Comparison of ENCODE assay signal across 8 cellular contexts in the genomic region with DNA sequence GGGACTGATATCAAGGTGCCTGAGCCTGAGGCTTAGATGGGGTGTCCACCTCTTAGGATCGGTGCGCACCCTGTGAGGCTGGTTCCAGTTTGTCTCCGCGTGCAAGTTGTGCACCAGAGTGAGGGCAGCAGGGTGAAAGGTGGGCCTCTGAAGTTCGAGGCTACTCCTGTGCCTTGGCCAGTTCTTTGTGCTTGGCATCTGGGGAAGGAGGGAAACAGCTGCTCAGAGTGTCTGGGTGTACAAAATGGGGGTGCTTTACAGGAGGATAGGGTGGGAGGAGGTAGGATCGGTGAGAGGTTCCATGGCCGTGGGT. TPM values are rescaled to one million over a fixed set of nuclear protein-coding genes. Genes with fewer than 3 reads are reported as not detected.
DNase-seq lines count a peak whose midpoint lies in the region; ATAC-seq and TF ChIP-seq lines count a peak whose summit lies in the region.

No MANE protein-coding gene starts in this region.

- TF ChIP-seq POLR2A in Peyer's patch (IDR thresholded peaks at IDR 0.05) (no peak), esophagus squamous epithelium (IDR thresholded peaks at IDR 0.05) (no peak)

- intact Hi-C loops in esophagus squamous epithelium (cut with DNase I), result no loop called here

- no peaks in the 10 kb centered on the region for H3K9me3 Mint-ChIP-seq in progenitor cell of endocrine pancreas (ENCODE audit: low read depth)

- H3K36me3 ChIP-seq in GM06990 (ENCODE audit: control insufficient read depth, insufficient read depth, low read length) (no peaks in the 10 kb centered on the region), Peyer's patch (no peaks in the 10 kb centered on the region), esophagus squamous epithelium (peaks cover 0 to 18% (median 0%) of the 10 kb centered on the region in 3 donors)

- WGBS in esophagus squamous epithelium, 2 donors, result 39 to 70% methylated on average over 2 to 5 of the region's 7 CpGs

- peak overlapping the region in 1 of 4 donors; percentile 91 for H3K27ac ChIP-seq in Peyer's patch
- peak overlapping the region; percentile 86 to 90 (median 88) for H3K27ac ChIP-seq in esophagus squamous epithelium

- TF ChIP-seq CTCF in GM06990 (IDR thresholded peaks at IDR 0.05; ENCODE audit: insufficient read depth, low read length, poor library complexity, severe bottlenecking) (no peak), Peyer's patch (IDR thresholded peaks at IDR 0.05) (no peak), esophagus squamous epithelium (IDR thresholded peaks at IDR 0.05) (no peak), progenitor cell of endocrine pancreas (IDR thresholded peaks at IDR 0.05; ENCODE audit: unreplicated experiment) (no peak)

- DNase-seq in GM06990 (ENCODE audit: extremely low read depth, insufficient read length), result no peak
- no peak for DNase-seq in Peyer's patch
- no peak for DNase-seq in esophagus squamous epithelium (lab: John Stamatoyannopoulos, UW)
- no peak for DNase-seq in progenitor cell of endocrine pancreas (ENCODE audit: low spot score, unreplicated experiment)
- no peak for DNase-seq in stimulated activated CD4-positive, alpha-beta T cell treated with anti-CD3 and anti-CD28 coated beads, Interleukin-4, amount 100 ng/mL, for 1 hour
- no peak for DNase-seq in HuH-7 (ENCODE audit: low spot score)

- peak overlapping the region; percentile 91 for H3K4me3 Mint-ChIP-seq in progenitor cell of endocrine pancreas (ENCODE audit: low read depth)

- peaks cover 10% of the 10 kb centered on the region for H3K4me1 Mint-ChIP-seq in progenitor cell of endocrine pancreas (ENCODE audit: low read depth)

- ATAC-seq in HG02763 (IDR thresholded peaks at IDR 0.05; ENCODE audit: unreplicated experiment), result no peak
- no peak for ATAC-seq in GM21723 (IDR thresholded peaks at IDR 0.05; ENCODE audit: unreplicated experiment)

- H3K9me3 ChIP-seq in Peyer's patch (no peaks in the 10 kb centered on the region), esophagus squamous epithelium (no peaks in the 10 kb centered on the region)

- H3K4me1 ChIP-seq in Peyer's patch, result peaks cover 0 to 10% (median 6%) of the 10 kb centered on the region in 4 donors
- H3K4me1 ChIP-seq in esophagus squamous epithelium, result peaks cover 5 to 19% (median 8%) of the 10 kb centered on the region in 3 donors

- H3K4me3 ChIP-seq in GM06990 (replicated peaks; ENCODE audit: low read depth, low read length) (peak overlapping the region; percentile 94), Peyer's patch (peak overlapping the region; percentile 77 to 94 (median 81)), esophagus squamous epithelium (peak overlapping the region; percentile 81 to 94 (median 87))

- H3K36me3 Mint-ChIP-seq in progenitor cell of endocrine pancreas (ENCODE audit: insufficient read depth), result peaks cover 2% of the 10 kb centered on the region

- peak overlapping the region; percentile 52 for H3K27ac Mint-ChIP-seq in progenitor cell of endocrine pancreas

- H3K27me3 ChIP-seq in GM06990 (replicated peaks; ENCODE audit: control insufficient read depth, insufficient read depth, low read length) (no peaks in the 10 kb centered on the region), Peyer's patch (no peaks in the 10 kb centered on the region), esophagus squamous epithelium (no peaks in the 10 kb centered on the region)

- H3K27me3 Mint-ChIP-seq in progenitor cell of endocrine pancreas, result no peaks in the 10 kb centered on the region

RNA-seq across cellular contexts. Expression of a gene that starts 0.8 kb away (rescaled TPM):
- total RNA-seq in Peyer's patch (100 to 1,000 TPM in 1 of 4 donors, 10 to 100 TPM in 3; 49.7 to 109 (median 74.3) TPM), esophagus squamous epithelium (10 to 100 TPM; 23.7 to 61.8 (median 37.1) TPM), progenitor cell of endocrine pancreas (78.9 and 89.4 TPM in 2 replicates)
